In the genomic region with DNA sequence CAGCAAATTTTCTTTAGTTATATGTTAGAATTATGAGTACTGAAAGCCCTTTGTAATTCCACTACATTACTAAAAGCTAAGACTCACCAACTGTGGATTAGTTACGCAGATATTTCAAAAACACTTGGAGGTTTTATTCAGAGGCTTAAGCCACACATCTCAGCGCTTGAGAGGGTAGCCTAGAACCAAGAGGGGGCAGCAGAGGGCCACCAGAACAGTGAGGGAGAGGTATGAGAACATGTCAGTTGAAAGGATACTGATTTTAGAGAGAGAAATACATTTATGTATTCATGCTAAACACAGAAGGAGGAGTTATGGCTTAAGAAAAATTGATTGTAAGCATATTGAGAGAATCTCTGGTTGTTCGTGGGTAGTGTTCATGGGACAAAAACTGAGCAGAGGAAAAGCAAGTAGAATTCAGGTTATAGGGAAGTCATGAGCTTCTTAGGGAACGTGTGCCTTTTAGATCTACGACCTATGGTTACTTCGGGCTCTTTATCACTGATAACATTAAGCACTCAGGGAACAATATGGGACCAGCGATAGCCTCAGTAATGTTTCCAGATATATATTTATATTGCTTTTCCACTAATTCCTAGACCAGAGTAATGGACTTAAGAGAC, we compare ENCODE assay signal across 8 cellular contexts. TPM values are rescaled to one million over a fixed set of nuclear protein-coding genes. Genes with fewer than 3 reads are reported as not detected.
DNase-seq lines count a peak whose midpoint lies in the region; ATAC-seq, FAIRE-seq and TF ChIP-seq lines count a peak whose summit lies in the region.

No MANE protein-coding gene starts in this region.

- DNase-seq in DMS53 treated with DMSO at 0.1 percent for 48 hours (lab: John Stamatoyannopoulos, UW; ENCODE audit: unreplicated experiment) (peak; percentile 65), HTR-8/SVneo (ENCODE audit: insufficient read length, low spot score) (peak; percentile 54), NT2/D1 (ENCODE audit: low read depth, low spot score) (peak; percentile 25), epidermal melanocyte (ENCODE audit: insufficient read length, low spot score) (peak; percentile 81), natural killer cell (peak; percentile 42)
- DNase-seq in activated CD8-positive, alpha-beta memory T cell treated with anti-CD3 and anti-CD28 coated beads, Interleukin-2, amount 50 U/mL, for 1 hour (ENCODE audit: extremely low read depth), result peak; percentile 23
- peak; percentile 75 for DNase-seq in stimulated activated naive CD8-positive, alpha-beta T cell treated with anti-CD3 and anti-CD28 coated beads, Interleukin-15, Interleukin-2, amounts not matched to agents 100 U/mL and 50 U/mL, for 24 hours

- no peak overlapping the region for H3K4me3 ChIP-seq in NT2/D1 (ENCODE audit: insufficient read length, low read depth)

- no peak overlapping the region for H3K9ac ChIP-seq in NT2/D1 (ENCODE audit: insufficient read length, low read depth)

- H3K9me3 Mint-ChIP-seq in natural killer cell, result peaks cover 0 to under 1% of the 10 kb centered on the region in 2 donors

- no peaks in the 10 kb centered on the region for H3K4me1 ChIP-seq in NT2/D1 (ENCODE audit: insufficient read depth, insufficient read length)

- intact Hi-C loops in natural killer cell (cut with micrococcal nuclease), result loop anchor here (1.0 to 5.0 kb wide), 4 partner anchors 38 to 825 kb away; no protein-coding TSS in a partner anchor

- H3K36me3 ChIP-seq in NT2/D1 (ENCODE audit: insufficient read depth, insufficient read length, low read length), result peaks cover 19% of the 10 kb centered on the region

- peaks cover 26% of the 10 kb centered on the region; the same call in 1 of the 2 replicates for H3K9me3 ChIP-seq in NT2/D1 (ENCODE audit: insufficient read depth, low read length)

- ATAC-seq in GM21528 (IDR thresholded peaks at IDR 0.05; ENCODE audit: low FRiP score, unreplicated experiment), result peak; percentile 97
- ATAC-seq in natural killer cell, result peak; percentile 93 to 99 (median 99)
- ATAC-seq in stimulated activated naive CD8-positive, alpha-beta T cell treated with anti-CD3 and anti-CD28 coated beads, Interleukin-15, Interleukin-2, amounts not matched to agents 100 U/mL and 50 U/mL, for 24 hours, result peak; percentile 94

- H3K27me3 ChIP-seq in NT2/D1 (ENCODE audit: insufficient read depth, insufficient read length), result no peaks in the 10 kb centered on the region

- TF ChIP-seq CTCF in natural killer cell (IDR thresholded peaks at IDR 0.05), result peak; percentile 88

- peaks cover 8% of the 10 kb centered on the region for H3K36me3 Mint-ChIP-seq in natural killer cell

- H3K27me3 Mint-ChIP-seq in natural killer cell (ENCODE audit: low read depth in 2 of 2), result peaks cover 1 to 3% of the 10 kb centered on the region in 2 donors

- no peak for FAIRE-seq in HTR-8/SVneo (lab: Jason Lieb, UNC)

- H3K27ac Mint-ChIP-seq in natural killer cell, result no peak overlapping the region

- H3K4me3 Mint-ChIP-seq in natural killer cell, result no peak overlapping the region

- H3K4me1 Mint-ChIP-seq in natural killer cell, result peaks cover 0 to 12% of the 10 kb centered on the region in 2 donors

RNA-seq across cellular contexts. Expression of a gene that starts 20.4 kb away (rescaled TPM):
- 100 to 1,000 TPM; 124 to 131 (median 128) TPM for total RNA-seq in natural killer cell

Comparison
In these comparisons a context has a peak if more than half of its experiments do, and no peak if none do; other contexts are left out.
1. DNase-seq: peak in every context shown above with its lines; median percentile 81 in epidermal melanocyte; 75 in stimulated activated naive CD8-positive, alpha-beta T cell treated with anti-CD3 and anti-CD28 coated beads, Interleukin-15, Interleukin-2, amounts not matched to agents 100 U/mL and 50 U/mL, for 24 hours; 65 in DMS53 treated with DMSO at 0.1 percent for 48 hours; 54 in HTR-8/SVneo; 42 in natural killer cell; 25 in NT2/D1; 23 in activated CD8-positive, alpha-beta memory T cell treated with anti-CD3 and anti-CD28 coated beads, Interleukin-2, amount 50 U/mL, for 1 hour.